Comparison of ENCODE assay signal across 12 cellular contexts in the genomic region with DNA sequence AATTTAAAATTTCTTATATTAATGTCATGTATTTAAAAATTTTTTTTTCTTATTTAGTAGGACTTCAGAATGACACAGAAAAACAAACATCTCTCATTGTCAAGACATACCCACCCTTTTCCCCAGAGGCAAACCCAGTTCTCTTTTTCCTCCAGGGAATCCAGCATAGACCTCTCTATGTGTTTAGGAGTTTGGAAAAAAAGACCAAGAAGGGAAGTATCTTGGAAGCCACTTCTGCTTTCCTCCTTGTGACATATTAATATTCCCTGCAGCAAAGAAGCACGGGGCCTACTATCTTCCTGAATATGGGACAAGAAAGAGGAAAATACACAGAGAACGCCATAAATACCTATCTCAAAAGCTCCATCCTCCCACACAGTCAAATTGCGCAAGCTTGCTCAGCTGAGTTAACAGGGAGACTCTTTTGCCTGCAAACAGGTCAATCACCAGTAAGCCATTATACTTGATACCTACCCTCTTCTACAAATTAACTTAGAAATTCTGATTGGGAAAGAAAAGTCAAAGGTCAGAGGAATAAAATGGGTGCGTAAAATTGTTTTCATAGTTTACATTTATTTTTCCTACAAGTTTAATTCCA. TPM values are rescaled to one million over a fixed set of nuclear protein-coding genes. Genes with fewer than 3 reads are reported as not detected.
A peak's percentile ranks its signal among the peaks of the same experiment; 100 is the strongest.
DNase-seq lines count a peak whose midpoint lies in the region; ATAC-seq and TF ChIP-seq lines count a peak whose summit lies in the region.
"Had no signal": no experiment of that assay in that cellular context is flagged by ENCODE, and none has a peak within 500 bp of the region (broad histone marks: within the 10 kb centered on the region; RNA-seq: fewer than 3 reads in every experiment).

No MANE protein-coding gene starts in this region.

- H3K4me1 ChIP-seq in adipocyte (ENCODE audit: control insufficient read depth, insufficient read depth, low read length) (no peaks in the 10 kb centered on the region), smooth muscle cell (ENCODE audit: low read depth) (no peaks in the 10 kb centered on the region)
- H3K4me1 ChIP-seq: HAP-1 had no signal

- no peak for TF ChIP-seq CTCF in smooth muscle cell (IDR thresholded peaks at IDR 0.05; ENCODE audit: borderline replicate concordance, insufficient read depth, poor library complexity, severe bottlenecking)
- TF ChIP-seq CTCF in lower leg skin (IDR thresholded peaks at IDR 0.05), result no peak

- H2AFZ ChIP-seq in smooth muscle cell (ENCODE audit: low read depth), result peak overlapping the region; percentile 26

- no peak overlapping the region for H3K27ac ChIP-seq in smooth muscle cell (ENCODE audit: low read depth)

- peaks cover 5% of the 10 kb centered on the region for H3F3A ChIP-seq in smooth muscle cell (ENCODE audit: low read depth)

- intact Hi-C loops in left colon (cut with DNase I, micrococcal nuclease) (no loop called here), lower leg skin (cut with DNase I; ENCODE audit: low total_unique reads) (no loop called here), sciatic nerve (cut with DNase I) (no loop called here)

- H3K36me3 ChIP-seq in adipocyte (ENCODE audit: control insufficient read depth, insufficient read depth, low read length, severe bottlenecking) (no peaks in the 10 kb centered on the region), smooth muscle cell (ENCODE audit: low read depth) (no peaks in the 10 kb centered on the region)
- H3K36me3 ChIP-seq: HAP-1 had no signal

- H3K4me3 ChIP-seq in adipocyte (ENCODE audit: low read length) (no peak overlapping the region), smooth muscle cell (no peak overlapping the region), lower leg skin (ENCODE audit: low read depth, poor library complexity, severe bottlenecking) (no peak overlapping the region)
- H3K4me3 ChIP-seq: HAP-1 had no signal

- ATAC-seq in left colon (peak; percentile 40), sciatic nerve (no peak)
- ATAC-seq: activated CD4-positive, alpha-beta T cell treated with anti-CD3 and anti-CD28 coated beads for 36 hours had no signal

- no peaks in the 10 kb centered on the region for H3K9me3 ChIP-seq in adipocyte (ENCODE audit: control insufficient read depth, low read length)
- no peaks in the 10 kb centered on the region for H3K9me3 ChIP-seq in smooth muscle cell (replicated peaks; ENCODE audit: low read depth)
- H3K9me3 ChIP-seq: HAP-1 had no signal

- no peaks in the 10 kb centered on the region for H4K20me1 ChIP-seq in smooth muscle cell (ENCODE audit: low read depth)

- no peak for TF ChIP-seq POLR2A in lower leg skin (IDR thresholded peaks at IDR 0.05)

- 39% methylated on average over 4 of the region's 4 CpGs for WGBS in smooth muscle cell (ENCODE audit: low lambda C conversion rate)
- 64 to 69% methylated on average over 4 of the region's 4 CpGs for WGBS in lower leg skin, 2 donors

- DNase-seq in HuH-7 (ENCODE audit: low spot score), result peak; percentile 43
- peak; percentile 76 for DNase-seq in adipocyte (ENCODE audit: low read depth)
- DNase-seq in left colon, result peak in 1 of 2 donors; percentile 20
- DNase-seq in smooth muscle cell (lab: John Stamatoyannopoulos, UW; ENCODE audit: unreplicated experiment), result no peak
- no peak for DNase-seq in lower leg skin (ENCODE audit: low spot score in 2 of 2)
- DNase-seq in retina, result no peak
- DNase-seq in NAMALWA (ENCODE audit: low spot score), result no peak
- DNase-seq in sciatic nerve (ENCODE audit: low spot score), result no peak
- DNase-seq: activated CD4-positive, alpha-beta T cell treated with anti-CD3 and anti-CD28 coated beads for 36 hours; activated T-cell treated with anti-CD3 and anti-CD28 coated beads, Interleukin-2, amount 50 U/mL, for 48 hours; GF-D8 had no signal

- H3K27me3 ChIP-seq in adipocyte (replicated peaks; ENCODE audit: control insufficient read depth, insufficient read depth, low read length), result no peaks in the 10 kb centered on the region
- H3K27me3 ChIP-seq in smooth muscle cell (ENCODE audit: low read depth), result no peaks in the 10 kb centered on the region

- no peak overlapping the region for H3K9ac ChIP-seq in adipocyte (ENCODE audit: low read length)
- no peak overlapping the region for H3K9ac ChIP-seq in smooth muscle cell (ENCODE audit: low read depth)

- H3K79me2 ChIP-seq in smooth muscle cell (ENCODE audit: low read depth), result no peaks in the 10 kb centered on the region

- peak overlapping the region; percentile 64 for H3K4me2 ChIP-seq in smooth muscle cell

RNA-seq across cellular contexts. Expression of a gene that starts 16.7 kb away (rescaled TPM):
- total RNA-seq in left colon (10 to 100 TPM; 47.4 to 55.1 TPM), smooth muscle cell (15.1 and 22.3 TPM in 2 replicates), lower leg skin (100 to 1,000 TPM in 2 of 4 donors, 10 to 100 TPM in 2; 32.2 to 148 (median 67.7) TPM), sciatic nerve (115 TPM)
- 6.8 and 8.5 TPM in 2 replicates for polyA plus RNA-seq in smooth muscle cell

Comparison
In these comparisons a context has a peak if more than half of its experiments do, and no peak if none do; other contexts are left out.
1. DNase-seq: peak in HuH-7 (single experiment) and adipocyte (single experiment); none in smooth muscle cell (single experiment), lower leg skin (0 of 2), retina (single experiment), NAMALWA (single experiment) and sciatic nerve (single experiment).